ENCODE assay signal across 6 cellular contexts in the genomic region with DNA sequence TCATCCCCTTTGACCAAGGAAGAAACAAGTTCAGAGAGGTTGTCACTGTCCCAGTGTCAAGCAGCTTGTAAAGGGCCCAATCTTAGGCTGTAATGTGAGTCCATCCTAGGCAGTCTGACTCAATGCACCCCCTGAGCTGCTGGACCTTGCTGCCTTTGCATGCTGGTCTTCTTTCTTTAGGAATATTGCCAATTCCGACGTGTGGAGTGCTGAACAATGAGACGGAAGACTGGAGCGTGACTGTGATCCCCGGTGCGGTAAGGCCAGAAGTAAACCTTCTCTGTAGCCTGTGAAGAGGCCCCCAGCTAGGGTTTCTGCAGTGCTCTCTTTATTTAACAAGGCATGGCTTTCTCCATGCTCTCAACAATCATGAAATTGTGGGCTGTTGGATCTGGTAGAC. TPM values are rescaled to one million over a fixed set of nuclear protein-coding genes. Genes with fewer than 3 reads are reported as not detected.
DNase-seq lines count a peak whose midpoint lies in the region; ATAC-seq, FAIRE-seq and TF ChIP-seq lines count a peak whose summit lies in the region.

No MANE protein-coding gene starts in this region.

- H4K20me1 ChIP-seq in HCT116 (ENCODE audit: insufficient read depth) (no peaks in the 10 kb centered on the region), GM12878 (ENCODE audit: control insufficient read depth, insufficient read depth) (no peaks in the 10 kb centered on the region)

- no peaks in the 10 kb centered on the region for H3K9me2 ChIP-seq in HCT116 (ENCODE audit: insufficient read depth)

- no peak for TF ChIP-seq CTCF in HCT116 (IDR thresholded peaks at IDR 0.05 in 2 of 3, conservative IDR thresholded peaks at IDR 0.05 in 1 of 3; ENCODE audit: borderline replicate concordance in 1 of 3, insufficient read depth in 1 of 3, low read depth in 2 of 3, low read length in 2 of 3)
- TF ChIP-seq CTCF in GM12878 (IDR thresholded peaks at IDR 0.05 in 2 of 3, conservative IDR thresholded peaks at IDR 0.05 in 1 of 3; ENCODE audit: control insufficient read depth in 2 of 3, extremely low read depth in 1 of 3, insufficient read depth in 1 of 3, low read depth in 3 of 3, low read length in 3 of 3), result no peak

- no peak overlapping the region for H3K9ac ChIP-seq in HCT116 (ENCODE audit: low read length)
- H3K9ac ChIP-seq in GM12878 (ENCODE audit: control insufficient read depth, insufficient read depth, low read length), result no peak overlapping the region

- H3K4me1 ChIP-seq in HCT116 (ENCODE audit: control insufficient read depth in 1 of 2, insufficient read depth in 2 of 2, low read length in 2 of 2) (peaks cover 9 to 10% of the 10 kb centered on the region in 2 experiments), GM12878 (ENCODE audit: control insufficient read depth, insufficient read depth, low read length) (peaks cover 5% of the 10 kb centered on the region; the same call in 1 of the 2 replicates)

- H3K9me3 ChIP-seq in HCT116 (ENCODE audit: control insufficient read depth in 1 of 2, insufficient read depth in 1 of 2, low read depth in 1 of 2, low read length in 2 of 2) (no peaks in the 10 kb centered on the region), GM12878 (replicated peaks; ENCODE audit: control insufficient read depth, insufficient read depth, low read length) (no peaks in the 10 kb centered on the region)

- in situ Hi-C loops in GM12878 (cut with MboI), result no loop called here

- RAD21 ChIA-PET in HCT116 (lab: Charles Lee; ENCODE audit: low non-redundant PET in 1 of 2, low total read pairs in 2 of 2, uncharacterized antibody in 2 of 2, unreplicated experiment in 2 of 2) (no interaction called here), GM12878 (lab: Charles Lee; ENCODE audit: unreplicated experiment) (interaction anchor here (2.3 kb wide), 1 partner anchor 41 kb away, joined by 7 read pairs; a partner anchor contains a TSS)

- H2AFZ ChIP-seq in HCT116 (ENCODE audit: low read depth, low read length, poor library complexity, severe bottlenecking) (no peak overlapping the region), GM12878 (ENCODE audit: control insufficient read depth, low read depth, low read length) (no peak overlapping the region)

- POLR2A ChIA-PET in HCT116 (lab: Charles Lee) (no interaction called here), GM12878 (lab: Charles Lee) (interaction anchor here (0.7 to 1.3 kb wide), 2 partner anchors 11 to 12 kb away, joined by 3 read pairs; no protein-coding TSS in a partner anchor)

- no peak overlapping the region for H3K27ac ChIP-seq in HCT116 (ENCODE audit: low read depth, low read length)
- no peak overlapping the region for H3K27ac ChIP-seq in GM12878 (ENCODE audit: control insufficient read depth, insufficient read depth)

- H3K27me3 ChIP-seq in HCT116 (ENCODE audit: insufficient read depth, low read length), result no peaks in the 10 kb centered on the region
- no peaks in the 10 kb centered on the region for H3K27me3 ChIP-seq in GM12878 (replicated peaks in 1 of 2; ENCODE audit: control insufficient read depth in 2 of 2, insufficient read depth in 2 of 2, low read length in 1 of 2)

- FAIRE-seq in GM12878 (lab: Jason Lieb, UNC), result no peak

- ATAC-seq in HCT116 (no peak), GM12878 (no peak), HG02973 (IDR thresholded peaks at IDR 0.05; ENCODE audit: unreplicated experiment) (no peak)

- BruUV-seq in HCT116 (replicated peaks; lab: Mats Ljungman, UMichigan) (no TSS peak), GM12878 (replicated peaks; lab: Mats Ljungman, UMichigan) (no TSS peak)

- DNase-seq in HCT116 (ENCODE audit: low read depth, low spot score) (no peak), GM12878 (ENCODE audit: low read depth, low spot score) (no peak), non-pigmented ciliary epithelial cell (ENCODE audit: low read depth) (peak; percentile 13), SHP77 treated with DMSO at 0.1 percent for 48 hours (lab: John Stamatoyannopoulos, UW) (no peak), cerebellar nuclear complex (lab: John Stamatoyannopoulos, UW) (no peak)

- no peaks in the 10 kb centered on the region for H3K79me2 ChIP-seq in HCT116 (ENCODE audit: insufficient read depth, low read length)
- no peaks in the 10 kb centered on the region for H3K79me2 ChIP-seq in GM12878 (ENCODE audit: control insufficient read depth, insufficient read depth, low read length)

- intact Hi-C loops in HCT116 (cut with micrococcal nuclease) (no loop called here), GM12878 (cut with micrococcal nuclease; ENCODE audit: unreplicated experiment) (no loop called here)

- TF ChIP-seq POLR2A in HCT116 (IDR thresholded peaks at IDR 0.05; ENCODE audit: borderline replicate concordance, extremely low read depth, insufficient read depth, insufficient read length), result no peak
- TF ChIP-seq POLR2A in GM12878 (IDR thresholded peaks at IDR 0.05; ENCODE audit: low read depth, low read length), result no peak

- WGBS in GM12878 (ENCODE audit: insufficient coverage, insufficient replicate concordance, low lambda C conversion rate, missing lambda C conversion rate), result 87% methylated on average over 6 of the region's 6 CpGs

- H3K4me2 ChIP-seq in HCT116 (ENCODE audit: low read length), result peak overlapping the region; percentile 90
- H3K4me2 ChIP-seq in GM12878 (ENCODE audit: control insufficient read depth, insufficient read depth), result peak overlapping the region; percentile 99

- H3K36me3 ChIP-seq in HCT116 (ENCODE audit: control insufficient read depth in 1 of 2, insufficient read depth in 2 of 2, low read length in 2 of 2), result peaks cover 0 to 3% of the 10 kb centered on the region in 2 experiments; a peak in 1 of 4 replicates
- H3K36me3 ChIP-seq in GM12878 (ENCODE audit: control insufficient read depth in 2 of 2, insufficient read depth in 2 of 2, low read length in 1 of 2), result no peaks in the 10 kb centered on the region; a peak in 1 of 4 replicates

- no peak for TF ChIP-seq EP300 in GM12878 (IDR thresholded peaks at IDR 0.05; ENCODE audit: borderline replicate concordance in 1 of 2, control insufficient read depth in 1 of 2, low read depth in 2 of 2, low read length in 2 of 2)

- CTCF ChIA-PET in HCT116 (lab: Charles Lee) (interaction anchor here (1.0 kb wide), 1 partner anchor 11 kb away, joined by 3 read pairs; no protein-coding TSS in a partner anchor), GM12878 (lab: Yijun Ruan, JAX) (no interaction called here)

- SMC1A ChIA-PET in GM12878 (lab: Charles Lee; ENCODE audit: uncharacterized antibody, unreplicated experiment), result interaction anchor here (1.1 to 1.3 kb wide), 2 partner anchors 11 to 40 kb away, joined by 3 to 6 read pairs; a partner anchor contains a TSS

- TF ChIP-seq RAD21 in HCT116 (IDR thresholded peaks at IDR 0.05; ENCODE audit: low read depth), result no peak
- TF ChIP-seq RAD21 in GM12878 (IDR thresholded peaks at IDR 0.05; ENCODE audit: insufficient read depth, low read depth, low read length), result no peak

- H3K4me3 ChIP-seq in HCT116 (replicated peaks in 1 of 2; ENCODE audit: low read depth in 1 of 2, low read length in 2 of 2) (peak overlapping the region; percentile 73 to 83), GM12878 (no peak overlapping the region)

RNA-seq across cellular contexts. Expression of a gene that starts 1.0 kb away (rescaled TPM):
- total RNA-seq in HCT116 (2021; ENCODE audit: unreplicated experiment) (12.1 TPM), GM12878 (2014; rRNA removed) (4.2 and 4.7 TPM in 2 replicates), GM12878 (2014; rRNA removed; fragmentation: Illumina TruSeq; extraction: Trizol) (3.1 and 3.2 TPM in 2 replicates), GM12878 (2021) (3.6 and 5.5 TPM in 2 replicates)
- 8.6 and 9.3 TPM in 2 replicates for polyA plus RNA-seq in HCT116 (2012)
- total RNA-seq in GM12878 (2013; cell fraction: nucleolus; rRNA removed), result 27.0 and 32.0 TPM in 2 replicates
- 4.6 TPM for polyA plus RNA-seq in GM12878 (2011; ENCODE audit: low read depth)
- polyA plus RNA-seq in GM12878 (2011; rRNA removed) (3.3 and 3.9 TPM in 2 replicates), GM12878 (2014; fragmentation: Illumina TruSeq; extraction: Trizol) (3.8 and 4.8 TPM in 2 replicates), GM12878 (2014; fragmentation: Nextera tagmentation; extraction: Ambion mirVana) (under 1 TPM; 0.55 to 0.76 TPM), GM12878 (2014; rRNA removed) (2.8 and 3.4 TPM in 2 replicates), GM12878 (2016; fragmentation: Nextera tagmentation; extraction: Ambion mirVana) (1 to 10 TPM; 2.5 to 2.6 TPM)
- 3.5 and 4.8 TPM in 2 replicates for polyA plus RNA-seq in GM12878 (2011; cell fraction: cytosol; rRNA removed)
- polyA plus RNA-seq in GM12878 (2011; cell fraction: nucleus; rRNA removed), result 7.0 and 7.3 TPM in 2 replicates
- polyA plus RNA-seq in GM12878 (2012), result 4.6 and 4.8 TPM in 2 replicates
- polyA minus RNA-seq in GM12878 (2011; rRNA and poly(A)+ RNA removed), result 6.2 and 6.4 TPM in 2 replicates
- polyA minus RNA-seq in GM12878 (2011; cell fraction: cytosol; rRNA and poly(A)+ RNA removed), result 1.9 and 2.6 TPM in 2 replicates
- 2.7 and 5.4 TPM in 2 replicates for polyA minus RNA-seq in GM12878 (2011; cell fraction: nucleus; rRNA and poly(A)+ RNA removed)

RNA-seq across cellular contexts. Expression of a gene that starts 38.2 kb away (rescaled TPM):
- total RNA-seq in HCT116 (2021; ENCODE audit: unreplicated experiment) (94.0 TPM), GM12878 (2014; rRNA removed) (31.5 and 49.0 TPM in 2 replicates), GM12878 (2014; rRNA removed; fragmentation: Illumina TruSeq; extraction: Trizol) (42.0 and 42.2 TPM in 2 replicates), GM12878 (2021) (38.9 and 40.0 TPM in 2 replicates)
- polyA plus RNA-seq in HCT116 (2012), result 33.9 and 40.5 TPM in 2 replicates
- 45.5 and 55.4 TPM in 2 replicates for total RNA-seq in GM12878 (2013; cell fraction: nucleolus; rRNA removed)
- polyA plus RNA-seq in GM12878 (2011; ENCODE audit: low read depth), result 18.8 TPM
- polyA plus RNA-seq in GM12878 (2011; rRNA removed) (52.2 and 67.2 TPM in 2 replicates), GM12878 (2014; fragmentation: Illumina TruSeq; extraction: Trizol) (62.9 and 78.8 TPM in 2 replicates), GM12878 (2014; fragmentation: Nextera tagmentation; extraction: Ambion mirVana) (10 to 100 TPM; 20.6 to 31.1 TPM), GM12878 (2014; rRNA removed) (25.2 and 25.8 TPM in 2 replicates), GM12878 (2016; fragmentation: Nextera tagmentation; extraction: Ambion mirVana) (10 to 100 TPM; 33.9 to 35.6 TPM)
- polyA plus RNA-seq in GM12878 (2011; cell fraction: cytosol; rRNA removed), result 24.4 and 39.0 TPM in 2 replicates
- polyA plus RNA-seq in GM12878 (2011; cell fraction: nucleus; rRNA removed), result 14.9 and 15.0 TPM in 2 replicates
- 26.0 and 28.0 TPM in 2 replicates for polyA plus RNA-seq in GM12878 (2012)
- polyA minus RNA-seq in GM12878 (2011; rRNA and poly(A)+ RNA removed), result 46.7 and 59.5 TPM in 2 replicates
- polyA minus RNA-seq in GM12878 (2011; cell fraction: cytosol; rRNA and poly(A)+ RNA removed), result 11.0 and 17.0 TPM in 2 replicates
- polyA minus RNA-seq in GM12878 (2011; cell fraction: nucleus; rRNA and poly(A)+ RNA removed), result 10.6 and 12.5 TPM in 2 replicates

RNA-seq across cellular contexts. Expression of a gene that starts 38.4 kb away (rescaled TPM):
- total RNA-seq in HCT116 (2021; ENCODE audit: unreplicated experiment) (41.7 TPM), GM12878 (2014; rRNA removed) (46.8 and 50.7 TPM in 2 replicates), GM12878 (2014; rRNA removed; fragmentation: Illumina TruSeq; extraction: Trizol) (39.5 and 40.9 TPM in 2 replicates), GM12878 (2021) (60.8 and 63.8 TPM in 2 replicates)
- polyA plus RNA-seq in HCT116 (2012), result 21.5 and 25.2 TPM in 2 replicates
- total RNA-seq in GM12878 (2013; cell fraction: nucleolus; rRNA removed), result 81.5 and 99.4 TPM in 2 replicates
- 32.3 TPM for polyA plus RNA-seq in GM12878 (2011; ENCODE audit: low read depth)
- polyA plus RNA-seq in GM12878 (2011; rRNA removed) (44.6 and 47.9 TPM in 2 replicates), GM12878 (2014; fragmentation: Illumina TruSeq; extraction: Trizol) (65.7 and 75.4 TPM in 2 replicates), GM12878 (2014; fragmentation: Nextera tagmentation; extraction: Ambion mirVana) (10 to 100 TPM; 17.6 to 25.9 TPM), GM12878 (2014; rRNA removed) (49.9 and 50.3 TPM in 2 replicates), GM12878 (2016; fragmentation: Nextera tagmentation; extraction: Ambion mirVana) (100 to 1,000 TPM; 111 to 131 TPM)
- 43.0 and 47.3 TPM in 2 replicates for polyA plus RNA-seq in GM12878 (2011; cell fraction: cytosol; rRNA removed)
- 136 and 161 TPM in 2 replicates for polyA plus RNA-seq in GM12878 (2011; cell fraction: nucleus; rRNA removed)
- polyA plus RNA-seq in GM12878 (2012), result 32.1 and 36.8 TPM in 2 replicates
- 17.9 and 22.5 TPM in 2 replicates for polyA minus RNA-seq in GM12878 (2011; rRNA and poly(A)+ RNA removed)
- polyA minus RNA-seq in GM12878 (2011; cell fraction: cytosol; rRNA and poly(A)+ RNA removed), result 9.2 and 11.7 TPM in 2 replicates
- 17.9 and 23.2 TPM in 2 replicates for polyA minus RNA-seq in GM12878 (2011; cell fraction: nucleus; rRNA and poly(A)+ RNA removed)

RNA-seq across cellular contexts. Expression of a gene that starts 40.3 kb away (rescaled TPM):
- total RNA-seq in HCT116 (2021; ENCODE audit: unreplicated experiment) (18.1 TPM), GM12878 (2014; rRNA removed) (51.1 and 53.8 TPM in 2 replicates), GM12878 (2014; rRNA removed; fragmentation: Illumina TruSeq; extraction: Trizol) (28.3 and 28.9 TPM in 2 replicates), GM12878 (2021) (50.3 and 52.3 TPM in 2 replicates)
- 7.3 and 8.4 TPM in 2 replicates for polyA plus RNA-seq in HCT116 (2012)
- total RNA-seq in GM12878 (2013; cell fraction: nucleolus; rRNA removed), result 151 and 172 TPM in 2 replicates
- polyA plus RNA-seq in GM12878 (2011; ENCODE audit: low read depth), result 9.5 TPM
- polyA plus RNA-seq in GM12878 (2011; rRNA removed) (47.9 and 49.6 TPM in 2 replicates), GM12878 (2014; fragmentation: Illumina TruSeq; extraction: Trizol) (32.3 and 41.0 TPM in 2 replicates), GM12878 (2014; fragmentation: Nextera tagmentation; extraction: Ambion mirVana) (10 to 100 TPM in 1 of 2 experiments, 1 to 10 TPM in 1; 9.2 to 17.7 TPM), GM12878 (2014; rRNA removed) (35.0 and 41.4 TPM in 2 replicates), GM12878 (2016; fragmentation: Nextera tagmentation; extraction: Ambion mirVana) (10 to 100 TPM; 36.7 to 39.9 TPM)
- 29.6 and 34.3 TPM in 2 replicates for polyA plus RNA-seq in GM12878 (2011; cell fraction: cytosol; rRNA removed)
- polyA plus RNA-seq in GM12878 (2011; cell fraction: nucleus; rRNA removed), result 48.8 and 49.0 TPM in 2 replicates
- 16.5 and 19.2 TPM in 2 replicates for polyA plus RNA-seq in GM12878 (2012)
- polyA minus RNA-seq in GM12878 (2011; rRNA and poly(A)+ RNA removed), result 69.7 and 75.3 TPM in 2 replicates
- 17.8 and 21.3 TPM in 2 replicates for polyA minus RNA-seq in GM12878 (2011; cell fraction: cytosol; rRNA and poly(A)+ RNA removed)
- 24.5 and 34.2 TPM in 2 replicates for polyA minus RNA-seq in GM12878 (2011; cell fraction: nucleus; rRNA and poly(A)+ RNA removed)
